ENCODE assay signal across 18 cellular contexts in the genomic region with DNA sequence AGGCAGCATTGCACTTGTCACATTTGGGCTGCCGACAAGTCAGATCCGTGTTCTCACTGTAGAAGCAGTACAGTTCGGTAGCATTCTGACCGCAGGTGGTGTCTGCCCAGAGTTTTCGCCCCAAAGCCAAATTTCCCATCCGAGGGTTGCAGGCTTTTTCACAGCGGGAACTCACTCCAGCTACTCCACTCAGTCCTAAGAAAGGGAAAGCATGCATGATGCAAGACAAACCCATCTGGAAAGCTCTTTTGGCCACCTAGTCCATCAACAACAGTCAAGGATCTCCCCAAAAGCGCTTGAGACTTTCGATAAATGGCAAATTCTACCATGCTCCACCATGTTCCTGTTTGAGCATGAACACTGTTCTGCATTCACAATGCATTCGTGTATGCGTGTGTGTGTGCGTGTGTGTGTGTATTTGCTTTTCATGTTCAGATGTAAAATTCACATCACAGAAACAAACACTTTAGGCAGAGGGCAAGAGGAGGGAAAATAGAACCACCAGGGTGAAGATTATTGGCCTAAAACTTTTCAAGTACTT. TPM values are rescaled to one million over a fixed set of nuclear protein-coding genes. Genes with fewer than 3 reads are reported as not detected.
DNase-seq lines count a peak whose midpoint lies in the region; ATAC-seq and TF ChIP-seq lines count a peak whose summit lies in the region.
"Had no signal": no experiment of that assay in that cellular context is flagged by ENCODE, and none has a peak within 500 bp of the region (broad histone marks: within the 10 kb centered on the region; RNA-seq: fewer than 3 reads in every experiment).

No MANE protein-coding gene starts in this region.

- no peak overlapping the region for H3K9ac ChIP-seq in endodermal cell (ENCODE audit: extremely low read depth, low read length, poor library complexity, severe bottlenecking)
- H3K9ac ChIP-seq: BLaER1 had no signal

- no peaks in the 10 kb centered on the region for H3K9me2 ChIP-seq in PC-9 (ENCODE audit: insufficient read depth)

- peaks cover 92% of the 10 kb centered on the region for H3K79me2 ChIP-seq in PC-9 (ENCODE audit: low read depth)

- ATAC-seq in GM18861 (IDR thresholded peaks at IDR 0.05; ENCODE audit: unreplicated experiment) (no peak), GM18909 (IDR thresholded peaks at IDR 0.05; ENCODE audit: poor library complexity, unreplicated experiment) (no peak)
- ATAC-seq: CD8-positive, alpha-beta T cell had no signal

- H3K9me3 ChIP-seq in HEK293 (ENCODE audit: control insufficient read depth, insufficient read depth, low read depth, low read length) = no peaks in the 10 kb centered on the region
- no peaks in the 10 kb centered on the region for H3K9me3 ChIP-seq in PC-9 (ENCODE audit: insufficient read depth, low read depth)
- H3K9me3 ChIP-seq in endodermal cell (ENCODE audit: control insufficient read depth, low read length) = no peaks in the 10 kb centered on the region
- H3K9me3 ChIP-seq: BLaER1 had no signal

- H3F3A ChIP-seq in PC-9 (ENCODE audit: insufficient read depth, low read depth) = peaks cover 34% of the 10 kb centered on the region; the same call in 1 of the 2 replicates

- peaks cover 34% of the 10 kb centered on the region for H3K4me1 Mint-ChIP-seq in endodermal cell
- H3K4me1 Mint-ChIP-seq in type B pancreatic cell (ENCODE audit: unreplicated experiment) = no peaks in the 10 kb centered on the region

- H3K27ac ChIP-seq in HEK293 (ENCODE audit: extremely low read depth, low read depth, low read length) = no peak overlapping the region
- H3K27ac ChIP-seq in PC-9 = no peak overlapping the region
- H3K27ac ChIP-seq in endodermal cell (ENCODE audit: low read depth, low read length) = no peak overlapping the region
- H3K27ac ChIP-seq: BLaER1, SK-N-MC had no signal

- H3K4me2 ChIP-seq in PC-9 = peak overlapping the region; percentile 97
- H3K4me2 ChIP-seq: BLaER1 had no signal

- TF ChIP-seq CTCF in HEK293 (tag by site-specific recombination; IDR thresholded peaks at IDR 0.05) = no peak
- TF ChIP-seq CTCF in PC-9 (conservative IDR thresholded peaks at IDR 0.05) = no peak
- no peak for TF ChIP-seq CTCF in endodermal cell (conservative IDR thresholded peaks at IDR 0.05)
- no peak for TF ChIP-seq CTCF in type B pancreatic cell (conservative IDR thresholded peaks at IDR 0.05)

- intact Hi-C loops in PC-9 (cut with micrococcal nuclease; ENCODE audit: unreplicated experiment) = no loop called here

- H3K27ac Mint-ChIP-seq in endodermal cell (no peak overlapping the region), type B pancreatic cell (no peak overlapping the region)
- H3K27ac Mint-ChIP-seq: CD8-positive, alpha-beta T cell; IgD-negative memory B cell had no signal

- H2AFZ ChIP-seq in PC-9 = no peak overlapping the region

- BruUV-seq in PC-9 (replicated peaks; lab: Mats Ljungman, UMichigan) = no TSS peak

- H3K36me3 Mint-ChIP-seq in endodermal cell (ENCODE audit: low read depth) (peaks cover 48% of the 10 kb centered on the region), type B pancreatic cell (peaks cover 4% of the 10 kb centered on the region)
- H3K36me3 Mint-ChIP-seq: CD8-positive, alpha-beta T cell; IgD-negative memory B cell had no signal

- no peaks in the 10 kb centered on the region for H4K20me1 ChIP-seq in PC-9 (ENCODE audit: insufficient read depth)

- CTCF ChIA-PET in HEK293 (lab: Yijun Ruan, JAX) = no interaction called here
- CTCF ChIA-PET in PC-9 (lab: Charles Lee) = no interaction called here

- peaks cover 14% of the 10 kb centered on the region for H3K4me1 ChIP-seq in HEK293 (ENCODE audit: control insufficient read depth, insufficient read depth, low read length)
- peaks cover 63% of the 10 kb centered on the region for H3K4me1 ChIP-seq in PC-9 (replicated peaks; ENCODE audit: insufficient read depth)
- peaks cover 6% of the 10 kb centered on the region for H3K4me1 ChIP-seq in endodermal cell (ENCODE audit: control insufficient read depth, insufficient read depth, low read length)

- no peaks in the 10 kb centered on the region for H3K27me3 ChIP-seq in PC-9 (ENCODE audit: insufficient read depth, low read depth)
- peaks cover 22% of the 10 kb centered on the region for H3K27me3 ChIP-seq in endodermal cell (ENCODE audit: control insufficient read depth, insufficient read depth, low read length, poor library complexity, severe bottlenecking)

- no peaks in the 10 kb centered on the region for H3K9me3 Mint-ChIP-seq in endodermal cell
- no peaks in the 10 kb centered on the region for H3K9me3 Mint-ChIP-seq in type B pancreatic cell
- H3K9me3 Mint-ChIP-seq: CD8-positive, alpha-beta T cell; IgD-negative memory B cell had no signal

- DNase-seq in PC-9 (no peak), endodermal cell (no peak), type B pancreatic cell (ENCODE audit: extremely low spot score, unreplicated experiment) (no peak)
- DNase-seq in activated CD8-positive, alpha-beta memory T cell treated with anti-CD3 and anti-CD28 coated beads, Interleukin-2, amount 50 U/mL, for 48 hours = no peak
- DNase-seq: CD8-positive, alpha-beta T cell; H7; NCI-H1105 treated with DMSO at 0.1 percent for 48 hours; NCI-H1694 treated with DMSO at 0.1 percent for 48 hours; NCI-H2107; NCI-H226; NCI-H524 treated with DMSO at 0.1 percent for 48 hours; T-helper 1 cell had no signal

- H3K4me3 Mint-ChIP-seq in endodermal cell (peak overlapping the region; percentile 23), type B pancreatic cell (peak overlapping the region; percentile 58)
- H3K4me3 Mint-ChIP-seq: CD8-positive, alpha-beta T cell had no signal

- WGBS in endodermal cell (ENCODE audit: insufficient coverage in 1 of 2, insufficient read length in 1 of 2), 2 experiments = 94 to 98% methylated on average over 7 to 12 of the region's 12 CpGs

- H3K27me3 Mint-ChIP-seq in endodermal cell (ENCODE audit: insufficient read depth) = peaks cover 32% of the 10 kb centered on the region
- peaks cover 56% of the 10 kb centered on the region for H3K27me3 Mint-ChIP-seq in type B pancreatic cell

- H3K36me3 ChIP-seq in HEK293 (ENCODE audit: control insufficient read depth in 2 of 2, insufficient read depth in 1 of 2, low read length in 2 of 2) = peaks cover 0 to 3% of the 10 kb centered on the region in 2 experiments; a peak in 2 of 3 replicates
- peaks cover 47% of the 10 kb centered on the region for H3K36me3 ChIP-seq in PC-9 (ENCODE audit: low read depth)
- H3K36me3 ChIP-seq in endodermal cell (ENCODE audit: control insufficient read depth, insufficient read depth, low read length) = peaks cover 55% of the 10 kb centered on the region
- H3K36me3 ChIP-seq: BLaER1 had no signal

- H3K4me3 ChIP-seq in HEK293 (ENCODE audit: low read depth, low read length) (no peak overlapping the region), PC-9 (peak overlapping the region; percentile 93; the same call in 1 of the 2 replicates), endodermal cell (ENCODE audit: low read length) (peak overlapping the region; percentile 90)
- H3K4me3 ChIP-seq: BLaER1, SK-N-MC had no signal

- POLR2A ChIA-PET in HEK293 (lab: Yijun Ruan, JAX) (no interaction called here), PC-9 (lab: Charles Lee; ENCODE audit: unreplicated experiment) (interaction anchor here (0.6 kb wide), 1 partner anchor 816 kb away, joined by 4 read pairs; no protein-coding TSS in a partner anchor)

TF ChIP-seq in HEK293, 187 proteins besides CTCF, POLR2A, EP300 and RAD21 (continues in another document):
- TF ChIP-seq, protein P1, sequence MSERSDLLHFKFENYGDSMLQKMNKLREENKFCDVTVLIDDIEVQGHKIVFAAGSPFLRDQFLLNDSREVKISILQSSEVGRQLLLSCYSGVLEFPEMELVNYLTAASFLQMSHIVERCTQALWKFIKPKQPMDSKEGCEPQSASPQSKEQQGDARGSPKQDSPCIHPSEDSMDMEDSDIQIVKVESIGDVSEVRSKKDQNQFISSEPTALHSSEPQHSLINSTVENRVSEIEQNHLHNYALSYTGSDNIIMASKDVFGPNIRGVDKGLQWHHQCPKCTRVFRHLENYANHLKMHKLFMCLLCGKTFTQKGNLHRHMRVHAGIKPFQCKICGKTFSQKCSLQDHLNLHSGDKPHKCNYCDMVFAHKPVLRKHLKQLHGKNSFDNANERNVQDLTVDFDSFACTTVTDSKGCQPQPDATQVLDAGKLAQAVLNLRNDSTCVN (tag by site-specific recombination; optimal IDR thresholded peaks at IDR 0.05) = no peak
- TF ChIP-seq, protein P2, sequence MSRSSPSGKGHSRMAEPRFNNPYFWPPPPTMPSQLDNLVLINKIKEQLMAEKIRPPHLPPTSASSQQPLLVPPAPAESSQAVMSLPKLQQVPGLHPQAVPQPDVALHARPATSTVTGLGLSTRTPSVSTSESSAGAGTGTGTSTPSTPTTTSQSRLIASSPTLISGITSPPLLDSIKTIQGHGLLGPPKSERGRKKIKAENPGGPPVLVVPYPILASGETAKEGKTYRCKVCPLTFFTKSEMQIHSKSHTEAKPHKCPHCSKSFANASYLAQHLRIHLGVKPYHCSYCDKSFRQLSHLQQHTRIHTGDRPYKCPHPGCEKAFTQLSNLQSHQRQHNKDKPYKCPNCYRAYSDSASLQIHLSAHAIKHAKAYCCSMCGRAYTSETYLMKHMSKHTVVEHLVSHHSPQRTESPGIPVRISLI (tag by site-specific recombination; IDR thresholded peaks at IDR 0.05) = no peak
- TF ChIP-seq GLI4 (tag by site-specific recombination; IDR thresholded peaks at IDR 0.05) = no peak
- TF ChIP-seq ZNF394 (tag by site-specific recombination; IDR thresholded peaks at IDR 0.05; ENCODE audit: borderline replicate concordance) = peak; percentile 59; the same call in 1 of the 2 replicates

RNA-seq across cellular contexts. Expression of a gene that starts 3.2 kb away (rescaled TPM):
- total RNA-seq in PC-9 (2021) (41.5 and 46.0 TPM in 2 replicates), endodermal cell (10 to 100 TPM; 57.4 to 58.2 TPM), type B pancreatic cell (ENCODE audit: low replicate concordance) (21.2 and 23.5 TPM in 2 replicates)
- polyA plus RNA-seq in endodermal cell (2013, experiment 1 of 2) = 14.5 TPM
- 15.6 TPM for polyA plus RNA-seq in endodermal cell (2013, experiment 2 of 2)
- polyA plus RNA-seq: IgD-negative memory B cell had no signal
